In genomic region chr18:13688191-13689136, GRCh38 we compare ENCODE assay signal across 18 cellular contexts. TPM values are rescaled to one million over a fixed set of nuclear protein-coding genes. Genes with fewer than 3 reads are reported as not detected.
DNase-seq lines count a peak whose midpoint lies in the region; FAIRE-seq and TF ChIP-seq lines count a peak whose summit lies in the region.
"Had no signal": no experiment of that assay in that cellular context is flagged by ENCODE, and none has a peak within 500 bp of the region (broad histone marks: within the 10 kb centered on the region; RNA-seq: fewer than 3 reads in every experiment).

No MANE protein-coding gene starts in this region.

- H3K4me2 ChIP-seq in MM.1S (ENCODE audit: low read depth, low read length), result no peak overlapping the region

- H3K9me2 ChIP-seq in MM.1S (replicated peaks; ENCODE audit: insufficient read depth, low read length), result no peaks in the 10 kb centered on the region

- peaks cover 6% of the 10 kb centered on the region for H3K36me3 ChIP-seq in MG63
- no peaks in the 10 kb centered on the region for H3K36me3 ChIP-seq in right atrium auricular region
- no peaks in the 10 kb centered on the region for H3K36me3 ChIP-seq in MM.1S (replicated peaks; ENCODE audit: insufficient read depth, low read length)

- H3K27me3 ChIP-seq in MG63 (no peaks in the 10 kb centered on the region), right atrium auricular region (no peaks in the 10 kb centered on the region), MM.1S (replicated peaks; ENCODE audit: insufficient read depth, low read length) (no peaks in the 10 kb centered on the region)

- DNase-seq in MG63 (peak; percentile 2), endothelial cell (ENCODE audit: low spot score) (no peak), right atrium auricular region (ENCODE audit: low spot score) (no peak), urothelium cell line (ENCODE audit: low spot score) (no peak), MM.1S (no peak), middle frontal gyrus (ENCODE audit: extremely low spot score, low spot score) (no peak)
- no peak for DNase-seq in central memory CD4-positive, alpha-beta T cell
- DNase-seq: ACHN, DMS 273 treated with DMSO at 0.1 percent for 48 hours, GDM1, NCI-H1048, NCI-H1436, NCI-H1930, NCI-H345, NCI-H526, PC-3 had no signal

- peak overlapping the region; percentile 27 for H3K4me3 Mint-ChIP-seq in endothelial cell (ENCODE audit: unreplicated experiment)

- H4K20me1 ChIP-seq in MM.1S (ENCODE audit: insufficient read depth, low read length), result peaks cover 13% of the 10 kb centered on the region; the same call in 1 of the 2 replicates

- peak; percentile 80 for FAIRE-seq in urothelium cell line (lab: Jason Lieb, UNC)
- FAIRE-seq: H54 had no signal

- peak overlapping the region; percentile 68 for H3K27ac Mint-ChIP-seq in endothelial cell (ENCODE audit: unreplicated experiment)

- no peak overlapping the region for H3K9ac ChIP-seq in MM.1S (ENCODE audit: low read length)

- peaks cover 7% of the 10 kb centered on the region for H3K4me1 Mint-ChIP-seq in endothelial cell (ENCODE audit: unreplicated experiment)

- H3K9me3 ChIP-seq in MG63 (peaks cover 2% of the 10 kb centered on the region), right atrium auricular region (no peaks in the 10 kb centered on the region), MM.1S (replicated peaks; ENCODE audit: insufficient read depth, low read length) (no peaks in the 10 kb centered on the region)

- TF ChIP-seq CTCF in endothelial cell (IDR thresholded peaks at IDR 0.05; ENCODE audit: unreplicated experiment) (no peak), right atrium auricular region (IDR thresholded peaks at IDR 0.05) (no peak), MM.1S (IDR thresholded peaks at IDR 0.05; ENCODE audit: low read length) (no peak)

- peaks cover 21% of the 10 kb centered on the region for H3K36me3 Mint-ChIP-seq in endothelial cell (ENCODE audit: low read depth, unreplicated experiment)

- H3K4me1 ChIP-seq in right atrium auricular region, result peaks cover 0 to 41% of the 10 kb centered on the region in 2 donors
- no peaks in the 10 kb centered on the region for H3K4me1 ChIP-seq in MM.1S (ENCODE audit: low read length)

- no peak overlapping the region for H3K4me3 ChIP-seq in MG63
- H3K4me3 ChIP-seq in right atrium auricular region, result no peak overlapping the region
- H3K4me3 ChIP-seq in MM.1S (ENCODE audit: low read length), result no peak overlapping the region

- H2AFZ ChIP-seq in MM.1S (ENCODE audit: low read length), result no peak overlapping the region

- no peaks in the 10 kb centered on the region for H3K27me3 Mint-ChIP-seq in endothelial cell (ENCODE audit: unreplicated experiment)

- H3K27ac ChIP-seq in right atrium auricular region, result peak overlapping the region; percentile 57 to 73
- H3K27ac ChIP-seq in MM.1S (ENCODE audit: low read length), result no peak overlapping the region
- H3K27ac ChIP-seq: HL-60 had no signal

- peaks cover 75% of the 10 kb centered on the region for H3K79me2 ChIP-seq in MM.1S (ENCODE audit: low read length)

- H3K9me3 Mint-ChIP-seq in endothelial cell (ENCODE audit: unreplicated experiment), result peaks cover 4% of the 10 kb centered on the region

- no peaks in the 10 kb centered on the region; the same call in 1 of the 2 replicates for H3F3A ChIP-seq in MM.1S (ENCODE audit: insufficient read depth, low read length)

RNA-seq across cellular contexts. Expression of gene FAM210A, which starts 37.9 kb away (rescaled TPM):
- total RNA-seq in MG63 (2014; rRNA removed; shearing (Covaris generic); ENCODE audit: low replicate concordance), result 15.7 and 20.0 TPM in 2 replicates
- total RNA-seq in endothelial cell (ENCODE audit: unreplicated experiment) (15.4 TPM), right atrium auricular region (10 to 100 TPM; 31.8 to 40.8 TPM)

RNA-seq across cellular contexts. Expression of gene RNMT, which starts 38.0 kb away (rescaled TPM):
- total RNA-seq in MG63 (2014; rRNA removed; shearing (Covaris generic); ENCODE audit: low replicate concordance), result 13.2 and 25.4 TPM in 2 replicates
- total RNA-seq in endothelial cell (ENCODE audit: unreplicated experiment) (30.7 TPM), right atrium auricular region (10 to 100 TPM; 22.2 to 28.9 TPM)
